Comparison of ENCODE assay signal across 17 cellular contexts in genomic region chr5:56496581-56497063, GRCh38.
DNase-seq lines count a peak whose midpoint lies in the region; ATAC-seq, FAIRE-seq and TF ChIP-seq lines count a peak whose summit lies in the region.
"Had no signal": no experiment of that assay in that cellular context is flagged by ENCODE, and none has a peak within 500 bp of the region (broad histone marks: within the 10 kb centered on the region; RNA-seq: fewer than 3 reads in every experiment).

No MANE protein-coding gene starts in this region.

- H3K27ac Mint-ChIP-seq in activated T-cell treated with anti-CD3 and anti-CD28 coated beads, Interleukin-2, amount 50 U/mL, for 72 hours, result no peak overlapping the region
- H3K27ac Mint-ChIP-seq: activated CD4-positive, alpha-beta memory T cell treated with anti-CD3 and anti-CD28 coated beads, Interleukin-2, amount 10 ng/mL, durations not matched to agents 7 days and 5 days; activated T-helper 17 cell treated with anti-CD3 and anti-CD28 coated beads, Interleukin-2, amount 50 U/mL, for 72 hours had no signal

- POLR2A ChIA-PET in endothelial cell of umbilical vein (lab: Charles Lee), result no interaction called here

- peaks cover 50% of the 10 kb centered on the region for H3K9me3 ChIP-seq in BLaER1
- no peaks in the 10 kb centered on the region for H3K9me3 ChIP-seq in endothelial cell of umbilical vein (replicated peaks; ENCODE audit: control insufficient read depth, insufficient read depth, low read length)
- H3K9me3 ChIP-seq: gastrocnemius medialis, MG63, right atrium auricular region had no signal

- H2AFZ ChIP-seq in endothelial cell of umbilical vein (ENCODE audit: low read depth, low read length), result no peak overlapping the region

- CTCF ChIA-PET in endothelial cell of umbilical vein (lab: Charles Lee), result no interaction called here

- H3K27ac ChIP-seq in BLaER1 (no peak overlapping the region), endothelial cell of umbilical vein (ENCODE audit: insufficient read depth, low read depth, low read length) (no peak overlapping the region)
- H3K27ac ChIP-seq: gastrocnemius medialis, right atrium auricular region had no signal

- no peak overlapping the region for H3K4me3 Mint-ChIP-seq in activated T-cell treated with anti-CD3 and anti-CD28 coated beads, Interleukin-2, amount 50 U/mL, for 72 hours
- H3K4me3 Mint-ChIP-seq: activated CD4-positive, alpha-beta memory T cell treated with anti-CD3 and anti-CD28 coated beads, Interleukin-2, amount 10 ng/mL, durations not matched to agents 7 days and 5 days; activated T-helper 17 cell treated with anti-CD3 and anti-CD28 coated beads, Interleukin-2, amount 50 U/mL, for 72 hours had no signal

- dilution Hi-C loops in endothelial cell of umbilical vein (cut with MboI; ENCODE audit: extremely low pct_ligation_motif_present, low sequenced_read_pairs), result no loop called here

- peaks cover 30% of the 10 kb centered on the region for H3K4me1 ChIP-seq in BLaER1
- H3K4me1 ChIP-seq in endothelial cell of umbilical vein (ENCODE audit: control insufficient read depth, extremely low read depth, insufficient read depth, low read length), result no peaks in the 10 kb centered on the region
- H3K4me1 ChIP-seq: gastrocnemius medialis had no signal

- H3K9me3 Mint-ChIP-seq in activated T-cell treated with anti-CD3 and anti-CD28 coated beads, Interleukin-2, amount 50 U/mL, for 72 hours, result no peaks in the 10 kb centered on the region
- H3K9me3 Mint-ChIP-seq: activated CD4-positive, alpha-beta memory T cell treated with anti-CD3 and anti-CD28 coated beads, Interleukin-2, amount 10 ng/mL, durations not matched to agents 7 days and 5 days; activated T-helper 17 cell treated with anti-CD3 and anti-CD28 coated beads, Interleukin-2, amount 50 U/mL, for 72 hours had no signal

- no peak for ATAC-seq in activated T-cell treated with anti-CD3 and anti-CD28 coated beads, Interleukin-2, amount 50 U/mL, for 72 hours (replicated peaks in 1 of 2)
- ATAC-seq in HG02610 (IDR thresholded peaks at IDR 0.05; ENCODE audit: unreplicated experiment), result no peak
- ATAC-seq: activated T-helper 17 cell treated with anti-CD3 and anti-CD28 coated beads, Interleukin-2, amount 50 U/mL, for 72 hours; gastrocnemius medialis had no signal

- peak; percentile 29 to 45 for DNase-seq in Kasumi-1 (lab: John Stamatoyannopoulos, UW)
- peak; percentile 13 for DNase-seq in OCI-M1 (lab: John Stamatoyannopoulos, UW)
- peak; percentile 38 for DNase-seq in endothelial cell of umbilical vein (ENCODE audit: low read depth, low spot score)
- no peak for DNase-seq in activated T-cell treated with anti-CD3 and anti-CD28 coated beads, Interleukin-2, amount 50 U/mL, for 72 hours
- DNase-seq in NCI-H1048 (lab: John Stamatoyannopoulos, UW), result no peak
- no peak for DNase-seq in cerebellar cortex (ENCODE audit: low spot score)
- DNase-seq: activated CD4-positive, alpha-beta memory T cell treated with anti-CD3 and anti-CD28 coated beads, Interleukin-2, amount 10 ng/mL, durations not matched to agents 7 days and 5 days; gastrocnemius medialis; MG63; NCI-H524; T1000 had no signal

- no peaks in the 10 kb centered on the region for H3K27me3 ChIP-seq in BLaER1
- peaks cover 6 to 17% of the 10 kb centered on the region in 2 experiments for H3K27me3 ChIP-seq in endothelial cell of umbilical vein (ENCODE audit: control insufficient read depth in 2 of 2, insufficient read depth in 2 of 2, low read length in 2 of 2)
- H3K27me3 ChIP-seq: gastrocnemius medialis, MG63, right atrium auricular region had no signal

- H3K36me3 Mint-ChIP-seq in activated T-cell treated with anti-CD3 and anti-CD28 coated beads, Interleukin-2, amount 50 U/mL, for 72 hours (ENCODE audit: insufficient read depth in 2 of 2), result no peaks in the 10 kb centered on the region

- H3K36me3 ChIP-seq in BLaER1 (no peaks in the 10 kb centered on the region), endothelial cell of umbilical vein (ENCODE audit: control insufficient read depth in 2 of 2, extremely low read depth in 1 of 2, insufficient read depth in 2 of 2, low read length in 2 of 2) (no peaks in the 10 kb centered on the region)
- H3K36me3 ChIP-seq: gastrocnemius medialis, MG63, right atrium auricular region had no signal

- no peak for TF ChIP-seq CTCF in endothelial cell of umbilical vein (IDR thresholded peaks at IDR 0.05; ENCODE audit: extremely low read depth in 1 of 2, insufficient read depth in 1 of 2, low read depth in 1 of 2, low read length in 2 of 2)

- H3K9ac ChIP-seq in BLaER1 (no peak overlapping the region), endothelial cell of umbilical vein (replicated peaks; ENCODE audit: extremely low read depth, insufficient read depth, low read length) (no peak overlapping the region)

- no peaks in the 10 kb centered on the region for H3K9me1 ChIP-seq in endothelial cell of umbilical vein (replicated peaks; ENCODE audit: control insufficient read depth, extremely low read depth, insufficient read depth, low read length)

- H3K4me2 ChIP-seq in BLaER1 (peak overlapping the region; percentile 7; the same call in 1 of the 2 replicates), endothelial cell of umbilical vein (ENCODE audit: insufficient read depth, low read length) (no peak overlapping the region)

- intact Hi-C loops in endothelial cell of umbilical vein (cut with micrococcal nuclease), result no loop called here

- no peaks in the 10 kb centered on the region for H3K27me3 Mint-ChIP-seq in activated T-cell treated with anti-CD3 and anti-CD28 coated beads, Interleukin-2, amount 50 U/mL, for 72 hours (ENCODE audit: low read depth)
- H3K27me3 Mint-ChIP-seq: activated CD4-positive, alpha-beta memory T cell treated with anti-CD3 and anti-CD28 coated beads, Interleukin-2, amount 10 ng/mL, durations not matched to agents 7 days and 5 days; activated T-helper 17 cell treated with anti-CD3 and anti-CD28 coated beads, Interleukin-2, amount 50 U/mL, for 72 hours had no signal

- H3K4me3 ChIP-seq in BLaER1 (no peak overlapping the region), endothelial cell of umbilical vein (replicated peaks in 1 of 3; ENCODE audit: insufficient read depth in 1 of 3, low read depth in 1 of 3, low read length in 3 of 3) (no peak overlapping the region)
- H3K4me3 ChIP-seq: gastrocnemius medialis, lung, MG63, right atrium auricular region had no signal

- no peaks in the 10 kb centered on the region for H3K79me2 ChIP-seq in endothelial cell of umbilical vein (ENCODE audit: control insufficient read depth, insufficient read depth, low read length)

- H4K20me1 ChIP-seq in BLaER1 (no peaks in the 10 kb centered on the region), endothelial cell of umbilical vein (replicated peaks; ENCODE audit: control insufficient read depth, extremely low read depth, insufficient read depth, low read length) (no peaks in the 10 kb centered on the region)

- peaks cover 20% of the 10 kb centered on the region for H3K4me1 Mint-ChIP-seq in activated T-cell treated with anti-CD3 and anti-CD28 coated beads, Interleukin-2, amount 50 U/mL, for 72 hours (ENCODE audit: low read depth)

- no TSS peak for BruUV-seq in endothelial cell of umbilical vein (replicated peaks; lab: Mats Ljungman, UMichigan)

- no peak for TF ChIP-seq POLR2A in endothelial cell of umbilical vein (IDR thresholded peaks at IDR 0.05; ENCODE audit: low read depth, low read length)

- FAIRE-seq in endothelial cell of umbilical vein (lab: Jason Lieb, UNC), result peak; percentile 24
- FAIRE-seq: HTR-8/SVneo had no signal

TF ChIP-seq in endothelial cell of umbilical vein, 7 proteins besides CTCF, POLR2A, EP300 and RAD21:
- no peak for TF ChIP-seq MYC (IDR thresholded peaks at IDR 0.05; ENCODE audit: low read depth, low read length)
- TF ChIP-seq GATA2 (IDR thresholded peaks at IDR 0.05; ENCODE audit: insufficient read depth, insufficient read length, low read depth, low read length), result no peak
- TF ChIP-seq FOS (IDR thresholded peaks at IDR 0.05; ENCODE audit: borderline replicate concordance, insufficient read depth, low read length), result no peak
- TF ChIP-seq EZH2 (IDR thresholded peaks at IDR 0.05; ENCODE audit: borderline replicate concordance, low read depth, low read length, severe bottlenecking), result no peak
- no peak for TF ChIP-seq JUN (IDR thresholded peaks at IDR 0.05; ENCODE audit: borderline replicate concordance, insufficient read depth, insufficient read length, low read depth)
- TF ChIP-seq POLR2AphosphoS5 (IDR thresholded peaks at IDR 0.05; ENCODE audit: insufficient read depth, low read depth, low read length), result no peak
- TF ChIP-seq MAX (IDR thresholded peaks at IDR 0.05; ENCODE audit: insufficient read depth, insufficient read length), result no peak

Comparison
In these comparisons a context has a peak if more than half of its experiments do, and no peak if none do; other contexts are left out.
1. DNase-seq: peak in Kasumi-1 (2 of 2), OCI-M1 (single experiment) and endothelial cell of umbilical vein (single experiment); none in activated T-cell treated with anti-CD3 and anti-CD28 coated beads, Interleukin-2, amount 50 U/mL, for 72 hours (0 of 2), NCI-H1048 (single experiment) and cerebellar cortex (single experiment).